ENCODE assay signal across 1 cellular context in genomic region chr15:68614621-68615035, GRCh38.
TF ChIP-seq lines count a peak whose summit lies in the region.

No MANE protein-coding gene starts in this region.

TF ChIP-seq in HepG2, 621 proteins besides CTCF, POLR2A, EP300 and RAD21 (continued from another document):
- TF ChIP-seq, protein P1, sequence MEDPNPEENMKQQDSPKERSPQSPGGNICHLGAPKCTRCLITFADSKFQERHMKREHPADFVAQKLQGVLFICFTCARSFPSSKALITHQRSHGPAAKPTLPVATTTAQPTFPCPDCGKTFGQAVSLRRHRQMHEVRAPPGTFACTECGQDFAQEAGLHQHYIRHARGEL (CRISPR knock-in tag; IDR thresholded peaks at IDR 0.05) = no peak
- no peak for TF ChIP-seq KAT8 (CRISPR knock-in tag; IDR thresholded peaks at IDR 0.05)
- no peak for TF ChIP-seq KLF16 (CRISPR knock-in tag; IDR thresholded peaks at IDR 0.05)
- TF ChIP-seq, protein P2, sequence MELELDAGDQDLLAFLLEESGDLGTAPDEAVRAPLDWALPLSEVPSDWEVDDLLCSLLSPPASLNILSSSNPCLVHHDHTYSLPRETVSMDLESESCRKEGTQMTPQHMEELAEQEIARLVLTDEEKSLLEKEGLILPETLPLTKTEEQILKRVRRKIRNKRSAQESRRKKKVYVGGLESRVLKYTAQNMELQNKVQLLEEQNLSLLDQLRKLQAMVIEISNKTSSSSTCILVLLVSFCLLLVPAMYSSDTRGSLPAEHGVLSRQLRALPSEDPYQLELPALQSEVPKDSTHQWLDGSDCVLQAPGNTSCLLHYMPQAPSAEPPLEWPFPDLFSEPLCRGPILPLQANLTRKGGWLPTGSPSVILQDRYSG (CRISPR knock-in tag; IDR thresholded peaks at IDR 0.05) = no peak
